In the genomic region with DNA sequence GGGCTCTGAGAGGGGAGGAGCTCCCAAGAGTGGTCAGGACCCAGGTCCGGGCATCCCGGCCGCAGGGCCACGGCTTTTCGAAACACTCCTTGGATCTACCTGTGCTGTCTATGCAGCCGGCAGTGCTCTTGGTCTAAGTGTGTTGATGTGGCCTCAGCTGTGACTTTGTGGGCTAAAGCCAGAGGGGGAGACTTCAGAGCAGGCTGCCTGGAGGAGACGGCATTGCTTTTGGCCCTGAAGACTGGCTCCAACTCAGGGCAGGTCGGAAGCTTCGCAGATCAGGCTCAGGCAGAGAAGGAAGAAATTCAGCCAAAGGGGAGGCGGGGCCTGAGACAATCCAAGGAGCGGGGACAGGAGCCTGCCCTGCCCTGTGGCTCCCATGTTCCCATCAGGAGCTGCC, we compare ENCODE assay signal across 26 cellular contexts. TPM values are rescaled to one million over a fixed set of nuclear protein-coding genes. Genes with fewer than 3 reads are reported as not detected.
A peak's percentile ranks its signal among the peaks of the same experiment; 100 is the strongest.
DNase-seq lines count a peak whose midpoint lies in the region; ATAC-seq, FAIRE-seq and TF ChIP-seq lines count a peak whose summit lies in the region.
"Had no signal": no experiment of that assay in that cellular context is flagged by ENCODE, and none has a peak within 500 bp of the region (broad histone marks: within the 10 kb centered on the region; RNA-seq: fewer than 3 reads in every experiment).

No MANE protein-coding gene starts in this region.

- peaks cover 0 to 2% of the 10 kb centered on the region in 2 experiments for H4K20me1 ChIP-seq in H1 (replicated peaks in 1 of 2; ENCODE audit: control insufficient read depth in 1 of 2, insufficient read depth in 2 of 2, low read length in 2 of 2)

- TF ChIP-seq CTCF in HFFc6 (IDR thresholded peaks at IDR 0.05) = no peak
- no peak for TF ChIP-seq CTCF in H1 (IDR thresholded peaks at IDR 0.05; ENCODE audit: control extremely low read depth in 1 of 3, insufficient read depth in 1 of 3, low read depth in 1 of 3, low read length in 3 of 3)
- TF ChIP-seq CTCF in sigmoid colon (IDR thresholded peaks at IDR 0.05) = no peak
- no peak for TF ChIP-seq CTCF in nephron progenitor cell (IDR thresholded peaks at IDR 0.05)

- no peak overlapping the region for H2BK5ac ChIP-seq in H1 (ENCODE audit: low read depth, low read length)

- FAIRE-seq in H1 (lab: Jason Lieb, UNC) = no peak

- no peak overlapping the region for H2BK20ac ChIP-seq in H1 (ENCODE audit: low read length)

- no peaks in the 10 kb centered on the region for H3K23me2 ChIP-seq in H1 (ENCODE audit: low read depth, low read length)

- H4K91ac ChIP-seq in H1 (replicated peaks; ENCODE audit: insufficient read length, low read length) = no peak overlapping the region

- H3K4me1 ChIP-seq in H1 (replicated peaks in 1 of 4; ENCODE audit: control insufficient read depth in 3 of 4, insufficient read depth in 4 of 4, low read length in 3 of 4) = peaks cover 0 to 17% (median 5%) of the 10 kb centered on the region in 4 experiments; a peak in 3 of 7 replicates
- peaks cover 0 to 61% (median 60%) of the 10 kb centered on the region in 4 donors for H3K4me1 ChIP-seq in sigmoid colon

- no peaks in the 10 kb centered on the region; the same call in 1 of the 2 replicates for H3K79me1 ChIP-seq in H1 (ENCODE audit: low read depth, low read length)

- H3K4me1 Mint-ChIP-seq in T-helper 2 cell treated with Interferon-gamma antibody and Interleukin-4, amounts not matched to agents 5 μg/mL and 100 μg/mL, for 36 hours (ENCODE audit: low read depth) = peaks cover under 1% of the 10 kb centered on the region
- H3K4me1 Mint-ChIP-seq in HFFc6 (ENCODE audit: low read depth) (peaks cover 25% of the 10 kb centered on the region), nephron progenitor cell (peaks cover 5% of the 10 kb centered on the region)
- H3K4me1 Mint-ChIP-seq: stimulated activated naive CD8-positive, alpha-beta T cell treated with anti-CD3 and anti-CD28 coated beads, Interleukin-15, amount 100 ng/mL, for 72 hours had no signal

- H3K36me3 ChIP-seq in H1 (ENCODE audit: control insufficient read depth in 2 of 4, insufficient read depth in 4 of 4, low read length in 3 of 4) (no peaks in the 10 kb centered on the region), sigmoid colon (peaks cover 0 to 14% (median 3%) of the 10 kb centered on the region in 4 donors)

- H3K36me3 Mint-ChIP-seq in T-helper 2 cell treated with Interferon-gamma antibody and Interleukin-4, amounts not matched to agents 5 μg/mL and 100 μg/mL, for 36 hours (ENCODE audit: low read depth) = peaks cover 5% of the 10 kb centered on the region
- H3K36me3 Mint-ChIP-seq in HFFc6 (ENCODE audit: low read depth) (peaks cover 2% of the 10 kb centered on the region), nephron progenitor cell (ENCODE audit: low read depth) (no peaks in the 10 kb centered on the region)
- H3K36me3 Mint-ChIP-seq: activated naive CD4-positive, alpha-beta T cell treated with anti-CD3 and anti-CD28 coated beads, Interleukin-2, amount 50 U/mL, for 24 hours; natural killer cell treated with Interleukin-12 subunit alpha and Interleukin-12 subunit beta and Interleukin-15 and Interleukin-18, amount 100 ng/mL, for 72 hours; type B pancreatic cell had no signal

- peak overlapping the region; percentile 62 for H4K8ac ChIP-seq in H1 (ENCODE audit: extremely low read depth, insufficient read depth, low read length)

- H2BK15ac ChIP-seq in H1 (ENCODE audit: low read length) = no peak overlapping the region

- H3K79me2 ChIP-seq in H1 (ENCODE audit: control insufficient read depth in 1 of 2, insufficient read depth in 2 of 2, low read length in 2 of 2) = no peaks in the 10 kb centered on the region; a peak in 1 of 4 replicates

- H3K9me3 Mint-ChIP-seq in T-helper 2 cell treated with Interferon-gamma antibody and Interleukin-4, amounts not matched to agents 5 μg/mL and 100 μg/mL, for 36 hours = no peaks in the 10 kb centered on the region
- no peaks in the 10 kb centered on the region for H3K9me3 Mint-ChIP-seq in HFFc6
- H3K9me3 Mint-ChIP-seq in nephron progenitor cell = peaks cover 1% of the 10 kb centered on the region
- H3K9me3 Mint-ChIP-seq: activated naive CD4-positive, alpha-beta T cell treated with anti-CD3 and anti-CD28 coated beads, Interleukin-2, amount 50 U/mL, for 24 hours; activated T-cell treated with anti-CD3 and anti-CD28 coated beads, Interleukin-2, amount 50 U/mL, for 4 hours; natural killer cell treated with Interleukin-12 subunit alpha and Interleukin-12 subunit beta and Interleukin-15 and Interleukin-18, amount 100 ng/mL, for 72 hours; stimulated activated naive CD8-positive, alpha-beta T cell treated with anti-CD3 and anti-CD28 coated beads, Interleukin-15, amount 100 ng/mL, for 72 hours; type B pancreatic cell had no signal

- no peak overlapping the region for H3K56ac ChIP-seq in H1 (replicated peaks; ENCODE audit: insufficient read length, low read depth, low read length)

- H3K4me3 ChIP-seq in H1 (ENCODE audit: extremely low read depth in 1 of 4, insufficient read depth in 2 of 4, low read depth in 3 of 4, low read length in 4 of 4) (no peak overlapping the region), sigmoid colon (no peak overlapping the region)
- H3K4me3 ChIP-seq: skin epidermis had no signal

- no peaks in the 10 kb centered on the region for H3K27me3 ChIP-seq in H1 (replicated peaks in 1 of 4; ENCODE audit: control insufficient read depth in 3 of 4, extremely low read depth in 1 of 4, insufficient read depth in 3 of 4, low read length in 3 of 4)
- H3K27me3 ChIP-seq in sigmoid colon = no peaks in the 10 kb centered on the region

- no peak for ATAC-seq in HG03354 (IDR thresholded peaks at IDR 0.05; ENCODE audit: poor library complexity, severe bottlenecking, unreplicated experiment)
- ATAC-seq: activated T-cell treated with anti-CD3 and anti-CD28 coated beads, Interleukin-2, amount 50 U/mL, for 4 hours; natural killer cell treated with Interleukin-12 subunit alpha and Interleukin-12 subunit beta and Interleukin-15 and Interleukin-18, amount 100 ng/mL, for 72 hours; stimulated activated naive CD8-positive, alpha-beta T cell treated with anti-CD3 and anti-CD28 coated beads, Interleukin-15, amount 100 ng/mL, for 72 hours had no signal

- peak overlapping the region; percentile 26 for H3K27ac Mint-ChIP-seq in T-helper 2 cell treated with Interferon-gamma antibody and Interleukin-4, amounts not matched to agents 5 μg/mL and 100 μg/mL, for 36 hours
- H3K27ac Mint-ChIP-seq in HFFc6 = peak overlapping the region; percentile 72
- H3K27ac Mint-ChIP-seq in nephron progenitor cell = no peak overlapping the region
- H3K27ac Mint-ChIP-seq: activated naive CD4-positive, alpha-beta T cell treated with anti-CD3 and anti-CD28 coated beads, Interleukin-2, amount 50 U/mL, for 24 hours; natural killer cell treated with Interleukin-12 subunit alpha and Interleukin-12 subunit beta and Interleukin-15 and Interleukin-18, amount 100 ng/mL, for 72 hours; progenitor cell of endocrine pancreas; stimulated activated naive CD8-positive, alpha-beta T cell treated with anti-CD3 and anti-CD28 coated beads, Interleukin-15, amount 100 ng/mL, for 72 hours; type B pancreatic cell had no signal

- TF ChIP-seq RAD21 in H1 (IDR thresholded peaks at IDR 0.05 in 1 of 2, conservative IDR thresholded peaks at IDR 0.05 in 1 of 2; ENCODE audit: low read depth in 2 of 2, low read length in 2 of 2) = no peak

- POLR2A ChIA-PET in H1 (lab: Charles Lee; ENCODE audit: partially characterized antibody) = interaction anchor here (1.0 to 2.9 kb wide), 3 partner anchors 11 to 57 kb away, joined by 4 to 13 read pairs (median 5); a partner anchor contains a TSS

- H2BK120ac ChIP-seq in H1 (replicated peaks; ENCODE audit: low read depth, low read length) = no peak overlapping the region

- intact Hi-C loops in sigmoid colon (cut with DNase I) = no loop called here

- H3K9ac ChIP-seq in H1 (replicated peaks in 1 of 4; ENCODE audit: extremely low read depth in 1 of 4, low read depth in 3 of 4, low read length in 3 of 4) = no peak overlapping the region

- H3K18ac ChIP-seq in H1 (ENCODE audit: extremely low read depth, low read length) = no peak overlapping the region

- no peak for DNase-seq in T-helper 2 cell treated with Interferon-gamma antibody and Interleukin-4, amounts not matched to agents 5 μg/mL and 100 μg/mL, for 36 hours (ENCODE audit: low spot score)
- no peak for DNase-seq in T-helper 2 cell
- DNase-seq in HFFc6 = no peak
- no peak for DNase-seq in H1 (ENCODE audit: low read depth in 1 of 2, low spot score in 2 of 2)
- no peak for DNase-seq in sigmoid colon
- DNase-seq in NK-92 treated with Interleukin-12 subunit alpha and Interleukin-12 subunit beta, amount 100 ng/mL, for 24 hours (lab: John Stamatoyannopoulos, UW) = no peak
- DNase-seq in nephron progenitor cell = no peak
- DNase-seq: activated CD4-positive, alpha-beta T cell treated with anti-CD3 and anti-CD28 coated beads, Interleukin-2, amount 50 U/mL, for 4 hours; activated T-cell treated with anti-CD3 and anti-CD28 coated beads, Interleukin-2, amount 50 U/mL, for 4 hours; cerebellar nuclear complex; effector CD4-positive, alpha-beta T cell; KBM-7; mesendoderm; NCI-H187; NCI-H2227 treated with DMSO at 0.1 percent for 48 hours; NCI-H774; OCI-M1; SHP77; stimulated activated naive CD8-positive, alpha-beta T cell treated with anti-CD3 and anti-CD28 coated beads, Interleukin-15, amount 100 ng/mL, for 72 hours had no signal

- H3K27ac ChIP-seq in H1 (ENCODE audit: low read depth, low read length) = no peak overlapping the region
- peak overlapping the region in 3 of 4 donors; percentile 96 to 100 (median 97) for H3K27ac ChIP-seq in sigmoid colon
- H3K27ac ChIP-seq: 22Rv1 had no signal

- H3K23ac ChIP-seq in H1 (ENCODE audit: insufficient read length) = no peak overlapping the region

- WGBS in H1 (ENCODE audit: extremely low coverage in 1 of 2, insufficient coverage in 1 of 2, insufficient read length in 1 of 2, insufficient replicate concordance in 2 of 2, low coverage in 1 of 2, low lambda C conversion rate in 2 of 2, missing lambda C conversion rate in 1 of 2), 2 experiments = 93% methylated on average over 11 of the region's 11 CpGs; no CpG with 5 or more reads in 1 of the 2 experiments
- 81 to 88% methylated on average over 11 of the region's 11 CpGs for WGBS in sigmoid colon, 2 donors

- no peaks in the 10 kb centered on the region for H3K27me3 Mint-ChIP-seq in T-helper 2 cell treated with Interferon-gamma antibody and Interleukin-4, amounts not matched to agents 5 μg/mL and 100 μg/mL, for 36 hours (ENCODE audit: low read depth)
- H3K27me3 Mint-ChIP-seq in HFFc6 (ENCODE audit: insufficient read depth) = peaks cover 4% of the 10 kb centered on the region
- H3K27me3 Mint-ChIP-seq in nephron progenitor cell (ENCODE audit: low read depth, poor library complexity) = peaks cover 12% of the 10 kb centered on the region
- H3K27me3 Mint-ChIP-seq: activated naive CD4-positive, alpha-beta T cell treated with anti-CD3 and anti-CD28 coated beads, Interleukin-2, amount 50 U/mL, for 24 hours; natural killer cell treated with Interleukin-12 subunit alpha and Interleukin-12 subunit beta and Interleukin-15 and Interleukin-18, amount 100 ng/mL, for 72 hours; progenitor cell of endocrine pancreas; stimulated activated naive CD8-positive, alpha-beta T cell treated with anti-CD3 and anti-CD28 coated beads, Interleukin-15, amount 100 ng/mL, for 72 hours; type B pancreatic cell had no signal

- TF ChIP-seq POLR2A in H1 (IDR thresholded peaks at IDR 0.05; ENCODE audit: control extremely low read depth in 1 of 2, low read depth in 2 of 2, low read length in 2 of 2) = no peak
- TF ChIP-seq POLR2A in sigmoid colon (IDR thresholded peaks at IDR 0.05) = no peak

- TF ChIP-seq EP300 in H1 (IDR thresholded peaks at IDR 0.05; ENCODE audit: borderline replicate concordance in 1 of 2, low read depth in 2 of 2, low read length in 2 of 2) (no peak), sigmoid colon (IDR thresholded peaks at IDR 0.05) (no peak)

- H3K4ac ChIP-seq in H1 (replicated peaks; ENCODE audit: insufficient read length, low read depth, low read length) = no peak overlapping the region

- H3K14ac ChIP-seq in H1 (ENCODE audit: insufficient read length) = no peak overlapping the region

- no peak overlapping the region for H2BK12ac ChIP-seq in H1 (ENCODE audit: low read depth, low read length)

- no peak overlapping the region for H2AFZ ChIP-seq in H1 (ENCODE audit: low read length)

- no peak overlapping the region for H2AK5ac ChIP-seq in H1 (ENCODE audit: low read depth, low read length)

- H4K5ac ChIP-seq in H1 (ENCODE audit: insufficient read length, low read depth, low read length) = no peak overlapping the region

- H3K4me3 Mint-ChIP-seq in T-helper 2 cell treated with Interferon-gamma antibody and Interleukin-4, amounts not matched to agents 5 μg/mL and 100 μg/mL, for 36 hours = no peak overlapping the region
- H3K4me3 Mint-ChIP-seq in HFFc6 (no peak overlapping the region; the same call in 1 of the 2 replicates), nephron progenitor cell (no peak overlapping the region)
- H3K4me3 Mint-ChIP-seq: activated naive CD4-positive, alpha-beta T cell treated with anti-CD3 and anti-CD28 coated beads, Interleukin-2, amount 50 U/mL, for 24 hours; activated T-cell treated with anti-CD3 and anti-CD28 coated beads, Interleukin-2, amount 50 U/mL, for 4 hours; natural killer cell treated with Interleukin-12 subunit alpha and Interleukin-12 subunit beta and Interleukin-15 and Interleukin-18, amount 100 ng/mL, for 72 hours; stimulated activated naive CD8-positive, alpha-beta T cell treated with anti-CD3 and anti-CD28 coated beads, Interleukin-15, amount 100 ng/mL, for 72 hours; type B pancreatic cell had no signal

- CTCF ChIA-PET in H1 (lab: Charles Lee; ENCODE audit: partially characterized antibody) = interaction anchor here (0.6 to 25.0 kb wide), 12 partner anchors 9 to 413 kb away, joined by 3 to 251 read pairs (median 6); no protein-coding TSS in a partner anchor

- H3K9me3 ChIP-seq in H1 (ENCODE audit: insufficient read depth in 2 of 2, low read depth in 1 of 2, low read length in 1 of 2) (no peaks in the 10 kb centered on the region), sigmoid colon (no peaks in the 10 kb centered on the region)

- H3K4me2 ChIP-seq in H1 (ENCODE audit: insufficient read depth in 1 of 2, low read depth in 2 of 2, low read length in 2 of 2) = no peak overlapping the region

RNA-seq across cellular contexts. Expression of a gene that starts 31.4 kb away (rescaled TPM):
- total RNA-seq in HFFc6 (2021; fragmentation: NEBNext Ultra II Directional; extraction: Animal tissue kit (Norgen Biotek cat#: 25700)) = 100 to 1,000 TPM; 238 to 293 (median 264) TPM
- 63.6 and 67.5 TPM in 2 replicates for total RNA-seq in H1 (2021; fragmentation: NEBNext Ultra II Directional; extraction: Animal tissue kit (Norgen Biotek cat#: 25700))
- polyA plus RNA-seq in H1 (2011; rRNA removed) (42.3 and 62.6 TPM in 2 replicates), sigmoid colon (100 to 1,000 TPM in 1 of 3 donors, 10 to 100 TPM in 2; 18.0 to 169 (median 29.4) TPM)
- 43.1 TPM for polyA plus RNA-seq in H1 (2011; cell fraction: cytosol; rRNA removed)
- 361 TPM for polyA plus RNA-seq in H1 (2011; cell fraction: nucleus; rRNA removed)
- polyA plus RNA-seq in H1 (2012, experiment 1 of 2) = 37.5 to 75.6 TPM (median 65.9 TPM) in 4 replicates
- polyA plus RNA-seq in H1 (2012, experiment 2 of 2) = 43.7 TPM
- 76.1 TPM for polyA plus RNA-seq in H1 (2013, experiment 1 of 2)
- polyA plus RNA-seq in H1 (2013, experiment 2 of 2) = 73.2 TPM
- polyA minus RNA-seq in H1 (2011; rRNA and poly(A)+ RNA removed) = 19.7 and 34.2 TPM in 2 replicates
- 33.0 TPM for polyA minus RNA-seq in H1 (2011; cell fraction: cytosol; rRNA and poly(A)+ RNA removed)
- 63.0 TPM for polyA minus RNA-seq in H1 (2011; cell fraction: nucleus; rRNA and poly(A)+ RNA removed)
- 100 to 1,000 TPM in 3 of 4 donors, 10 to 100 TPM in 1; 97.4 to 242 (median 158) TPM for total RNA-seq in sigmoid colon

RNA-seq across cellular contexts. Expression of a gene that starts 47.3 kb away (rescaled TPM):
- total RNA-seq in HFFc6 (2021; fragmentation: NEBNext Ultra II Directional; extraction: Animal tissue kit (Norgen Biotek cat#: 25700)) = 10 to 100 TPM; 26.2 to 37.0 (median 33.2) TPM
- 42.9 and 49.7 TPM in 2 replicates for total RNA-seq in H1 (2021; fragmentation: NEBNext Ultra II Directional; extraction: Animal tissue kit (Norgen Biotek cat#: 25700))
- 32.7 and 45.4 TPM in 2 replicates for polyA plus RNA-seq in H1 (2011; rRNA removed)
- polyA plus RNA-seq in H1 (2011; cell fraction: cytosol; rRNA removed) = 29.7 TPM
- 60.2 TPM for polyA plus RNA-seq in H1 (2011; cell fraction: nucleus; rRNA removed)
- polyA plus RNA-seq in H1 (2012, experiment 1 of 2) = 22.3 to 36.0 TPM (median 28.1 TPM) in 4 replicates
- polyA plus RNA-seq in H1 (2012, experiment 2 of 2) = 31.0 TPM
- 62.2 TPM for polyA plus RNA-seq in H1 (2013, experiment 1 of 2)
- polyA plus RNA-seq in H1 (2013, experiment 2 of 2) = 60.5 TPM
- polyA minus RNA-seq in H1 (2011; rRNA and poly(A)+ RNA removed) = 10.7 and 10.9 TPM in 2 replicates
- 19.5 TPM for polyA minus RNA-seq in H1 (2011; cell fraction: cytosol; rRNA and poly(A)+ RNA removed)
- polyA minus RNA-seq in H1 (2011; cell fraction: nucleus; rRNA and poly(A)+ RNA removed) = 20.0 TPM
- 10 to 100 TPM in 3 of 4 donors, 1 to 10 TPM in 1; 6.1 to 11.7 (median 10.7) TPM for total RNA-seq in sigmoid colon
- polyA plus RNA-seq in sigmoid colon = 10 to 100 TPM in 1 of 3 donors, 1 to 10 TPM in 2; 8.4 to 16.3 (median 9.2) TPM

RNA-seq across cellular contexts. Expression of a gene that starts 47.4 kb away (rescaled TPM):
- 10 to 100 TPM; 10.3 to 18.3 (median 13.2) TPM for total RNA-seq in HFFc6 (2021; fragmentation: NEBNext Ultra II Directional; extraction: Animal tissue kit (Norgen Biotek cat#: 25700))
- total RNA-seq in H1 (2021; fragmentation: NEBNext Ultra II Directional; extraction: Animal tissue kit (Norgen Biotek cat#: 25700)) = 28.7 and 31.2 TPM in 2 replicates
- 29.8 and 36.6 TPM in 2 replicates for polyA plus RNA-seq in H1 (2011; rRNA removed)
- polyA plus RNA-seq in H1 (2011; cell fraction: cytosol; rRNA removed) = 33.3 TPM
- polyA plus RNA-seq in H1 (2011; cell fraction: nucleus; rRNA removed) = 86.5 TPM
- polyA plus RNA-seq in H1 (2012, experiment 1 of 2) = 11.9 to 24.8 TPM (median 22.4 TPM) in 4 replicates
- polyA plus RNA-seq in H1 (2012, experiment 2 of 2) = 21.8 TPM
- polyA plus RNA-seq in H1 (2013, experiment 1 of 2) = 24.2 TPM
- polyA plus RNA-seq in H1 (2013, experiment 2 of 2) = 22.1 TPM
- 11.7 and 12.3 TPM in 2 replicates for polyA minus RNA-seq in H1 (2011; rRNA and poly(A)+ RNA removed)
- polyA minus RNA-seq in H1 (2011; cell fraction: cytosol; rRNA and poly(A)+ RNA removed) = 23.6 TPM
- polyA minus RNA-seq in H1 (2011; cell fraction: nucleus; rRNA and poly(A)+ RNA removed) = 24.6 TPM
- 10 to 100 TPM; 16.0 to 21.4 (median 17.9) TPM for total RNA-seq in sigmoid colon
- 10 to 100 TPM in 1 of 3 donors, 1 to 10 TPM in 2; 5.4 to 34.8 (median 6.2) TPM for polyA plus RNA-seq in sigmoid colon

RNA-seq across cellular contexts. Expression of a gene that starts 50.0 kb away (rescaled TPM):
- total RNA-seq in HFFc6 (2021; fragmentation: NEBNext Ultra II Directional; extraction: Animal tissue kit (Norgen Biotek cat#: 25700)) = 10 to 100 TPM; 13.3 to 28.2 (median 22.2) TPM
- 95.4 and 96.5 TPM in 2 replicates for total RNA-seq in H1 (2021; fragmentation: NEBNext Ultra II Directional; extraction: Animal tissue kit (Norgen Biotek cat#: 25700))
- polyA plus RNA-seq in H1 (2011; rRNA removed) = 76.7 and 141 TPM in 2 replicates
- 58.9 TPM for polyA plus RNA-seq in H1 (2011; cell fraction: cytosol; rRNA removed)
- polyA plus RNA-seq in H1 (2011; cell fraction: nucleus; rRNA removed) = 87.0 TPM
- polyA plus RNA-seq in H1 (2012, experiment 1 of 2) = 38.0 to 88.5 TPM (median 80.4 TPM) in 4 replicates
- polyA plus RNA-seq in H1 (2012, experiment 2 of 2) = 81.9 TPM
- polyA plus RNA-seq in H1 (2013, experiment 1 of 2) = 43.2 TPM
- polyA plus RNA-seq in H1 (2013, experiment 2 of 2) = 40.8 TPM
- polyA minus RNA-seq in H1 (2011; rRNA and poly(A)+ RNA removed) = 33.2 and 36.2 TPM in 2 replicates
- polyA minus RNA-seq in H1 (2011; cell fraction: cytosol; rRNA and poly(A)+ RNA removed) = 144 TPM
- 89.1 TPM for polyA minus RNA-seq in H1 (2011; cell fraction: nucleus; rRNA and poly(A)+ RNA removed)
- 1 to 10 TPM in 1 of 4 donors, under 1 TPM in 2, not detected in 1; 0.71 to 3.0 (median 0.81) TPM for total RNA-seq in sigmoid colon
- 10 to 100 TPM in 1 of 3 donors, 1 to 10 TPM in 2; 3.6 to 17.4 (median 6.9) TPM for polyA plus RNA-seq in sigmoid colon

RNA-seq across cellular contexts. Expression of a gene that starts 58.1 kb away (rescaled TPM):
- 100 to 1,000 TPM; 123 to 163 (median 130) TPM for total RNA-seq in HFFc6 (2021; fragmentation: NEBNext Ultra II Directional; extraction: Animal tissue kit (Norgen Biotek cat#: 25700))
- 221 and 244 TPM in 2 replicates for total RNA-seq in H1 (2021; fragmentation: NEBNext Ultra II Directional; extraction: Animal tissue kit (Norgen Biotek cat#: 25700))
- polyA plus RNA-seq in H1 (2011; rRNA removed) (267 and 272 TPM in 2 replicates), sigmoid colon (100 to 1,000 TPM; 245 to 329 (median 294) TPM)
- 183 TPM for polyA plus RNA-seq in H1 (2011; cell fraction: cytosol; rRNA removed)
- 229 TPM for polyA plus RNA-seq in H1 (2011; cell fraction: nucleus; rRNA removed)
- polyA plus RNA-seq in H1 (2012, experiment 1 of 2) = 277 to 336 TPM (median 307 TPM) in 4 replicates
- 319 TPM for polyA plus RNA-seq in H1 (2012, experiment 2 of 2)
- polyA plus RNA-seq in H1 (2013, experiment 1 of 2) = 268 TPM
- 292 TPM for polyA plus RNA-seq in H1 (2013, experiment 2 of 2)
- polyA minus RNA-seq in H1 (2011; rRNA and poly(A)+ RNA removed) = 35.1 and 46.4 TPM in 2 replicates
- polyA minus RNA-seq in H1 (2011; cell fraction: cytosol; rRNA and poly(A)+ RNA removed) = 153 TPM
- polyA minus RNA-seq in H1 (2011; cell fraction: nucleus; rRNA and poly(A)+ RNA removed) = 113 TPM
- 10 to 100 TPM; 56.6 to 78.3 (median 62.5) TPM for total RNA-seq in sigmoid colon
